8 cellular contexts compared by ENCODE assay signal in genomic region chr10:98134117-98134430, GRCh38. TPM values are rescaled to one million over a fixed set of nuclear protein-coding genes. Genes with fewer than 3 reads are reported as not detected.
DNase-seq lines count a peak whose midpoint lies in the region; ATAC-seq and TF ChIP-seq lines count a peak whose summit lies in the region.

No MANE protein-coding gene starts in this region.

- H3K79me2 ChIP-seq in KMS-11 (ENCODE audit: insufficient read depth, low read depth) = peaks cover 43% of the 10 kb centered on the region

- WGBS in aorta, 2 donors = 76 to 79% methylated on average over 5 of the region's 5 CpGs

- no peaks in the 10 kb centered on the region for H3K27me3 ChIP-seq in KMS-11 (ENCODE audit: insufficient read depth, low read depth)
- H3K27me3 ChIP-seq in aorta (ENCODE audit: control insufficient read depth in 1 of 2, insufficient read depth in 2 of 2, low read length in 1 of 2) = no peaks in the 10 kb centered on the region

- H3K36me3 ChIP-seq in KMS-11 (ENCODE audit: insufficient read depth) = no peaks in the 10 kb centered on the region
- no peaks in the 10 kb centered on the region for H3K36me3 ChIP-seq in aorta (ENCODE audit: control insufficient read depth in 1 of 2, insufficient read depth in 2 of 2, low read length in 1 of 2)

- peak overlapping the region; percentile 33 for H3K4me2 ChIP-seq in KMS-11

- peaks cover 1% of the 10 kb centered on the region for H3K9me3 ChIP-seq in aorta (ENCODE audit: control insufficient read depth, low read length)

- peaks cover 19 to 32% of the 10 kb centered on the region in 2 donors for H3K4me1 Mint-ChIP-seq in natural killer cell

- no peak for DNase-seq in natural killer cell
- no peak for DNase-seq in NCI-H82 (lab: John Stamatoyannopoulos, UW)
- no peak for DNase-seq in posterior cingulate gyrus
- DNase-seq in aorta = no peak

- H3K27me3 Mint-ChIP-seq in natural killer cell (ENCODE audit: low read depth in 2 of 2) = peaks cover 2 to 3% of the 10 kb centered on the region in 2 donors

- ATAC-seq in natural killer cell = no peak
- no peak for ATAC-seq in aorta (ENCODE audit: low FRiP score)
- ATAC-seq in HG02870 (IDR thresholded peaks at IDR 0.05; ENCODE audit: unreplicated experiment) = no peak

- H3K9me3 Mint-ChIP-seq in natural killer cell = no peaks in the 10 kb centered on the region

- peak overlapping the region; percentile 97 for H2AFZ ChIP-seq in KMS-11 (ENCODE audit: low read depth)

- TF ChIP-seq CTCF in C4-2B (conservative IDR thresholded peaks at IDR 0.05) = no peak
- no peak for TF ChIP-seq CTCF in KMS-11 (conservative IDR thresholded peaks at IDR 0.05; ENCODE audit: low read depth, low read length)
- no peak for TF ChIP-seq CTCF in natural killer cell (IDR thresholded peaks at IDR 0.05)

- H3K4me1 ChIP-seq in KMS-11 (ENCODE audit: low read depth, poor library complexity, severe bottlenecking) = peaks cover 22% of the 10 kb centered on the region
- peaks cover 0 to 4% of the 10 kb centered on the region in 2 donors for H3K4me1 ChIP-seq in aorta (ENCODE audit: control insufficient read depth in 1 of 2, insufficient read depth in 2 of 2, low read length in 2 of 2)

- no peak overlapping the region for H3K4me3 ChIP-seq in KMS-11 (IDR thresholded peaks at IDR 0.05; ENCODE audit: insufficient read depth, low read depth, low read length)
- peak overlapping the region in 1 of 2 donors; percentile 49 for H3K4me3 ChIP-seq in aorta (ENCODE audit: low read length in 2 of 2)

- H3K27ac ChIP-seq in C4-2B = peak overlapping the region; percentile 82
- H3K27ac ChIP-seq in KMS-11 = no peak overlapping the region
- peak overlapping the region; percentile 76 for H3K27ac ChIP-seq in cingulate gyrus (ENCODE audit: low read depth, low read length)
- H3K27ac ChIP-seq in aorta (ENCODE audit: low read depth in 1 of 2, low read length in 2 of 2) = no peak overlapping the region

- peak overlapping the region; percentile 89 for H3K4me3 Mint-ChIP-seq in natural killer cell

- 0 out of 2 replicates have a peak, but pooled peaks cover 5% of the 10 kb centered on the region for H4K20me1 ChIP-seq in KMS-11 (ENCODE audit: insufficient read depth)

- no peak overlapping the region for H3K9ac ChIP-seq in KMS-11

- intact Hi-C loops in natural killer cell (cut with micrococcal nuclease) = no loop called here
- intact Hi-C loops in posterior cingulate gyrus (cut with DNase I) = loop anchor here (10.0 kb wide), 1 partner anchor 219 kb away; no protein-coding TSS in a partner anchor
- intact Hi-C loops in aorta (cut with DNase I) = no loop called here

- no peaks in the 10 kb centered on the region for H3K36me3 Mint-ChIP-seq in natural killer cell

- H3K27ac Mint-ChIP-seq in natural killer cell = peak overlapping the region; percentile 93 to 98

RNA-seq across cellular contexts. Expression of gene R3HCC1L, which starts 0.4 kb away (rescaled TPM):
- total RNA-seq in natural killer cell = 10 to 100 TPM; 17.9 to 25.6 (median 23.3) TPM
- 10 to 100 TPM in 1 of 2 donors, 1 to 10 TPM in 1; 9.7 to 17.5 TPM for total RNA-seq in aorta
- polyA plus RNA-seq in aorta = 1 to 10 TPM; 7.7 to 9.9 TPM

Comparison
In these comparisons a context has a peak if more than half of its experiments do, and no peak if none do; other contexts are left out.
1. H3K27ac ChIP-seq: peak in C4-2B (single experiment) and cingulate gyrus (single experiment); none in KMS-11 (single experiment) and aorta (0 of 2).